ENCODE assay signal across 8 cellular contexts in the genomic region with DNA sequence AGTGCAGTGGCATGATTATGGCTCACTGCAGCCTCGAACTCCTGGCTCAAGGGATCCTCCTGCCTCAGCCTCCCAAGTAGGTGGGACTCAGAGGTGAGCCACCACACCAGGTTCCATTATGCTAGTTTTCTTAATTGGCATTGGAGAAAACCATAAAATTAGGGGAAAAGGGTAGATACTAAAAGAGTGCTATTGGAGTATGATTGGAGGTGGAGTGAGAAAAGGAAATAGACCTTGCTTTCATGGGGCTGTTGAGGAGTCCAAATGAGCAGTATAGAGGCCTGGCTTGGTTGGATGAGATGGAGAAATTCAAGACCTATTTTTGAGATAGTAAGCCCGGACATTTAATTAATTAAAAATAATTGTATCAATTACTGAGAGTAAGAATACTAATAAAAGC. TPM values are rescaled to one million over a fixed set of nuclear protein-coding genes. Genes with fewer than 3 reads are reported as not detected.
DNase-seq lines count a peak whose midpoint lies in the region; ATAC-seq and TF ChIP-seq lines count a peak whose summit lies in the region.

No MANE protein-coding gene starts in this region.

- H3F3A ChIP-seq in GM23338 (replicated peaks; ENCODE audit: low read depth), result 0 out of 2 replicates have a peak, but pooled peaks cover 5% of the 10 kb centered on the region

- H3K36me3 Mint-ChIP-seq in GM23338 (ENCODE audit: low read depth), result peaks cover 6% of the 10 kb centered on the region; the same call in 2 of the 3 replicates

- H4K20me1 ChIP-seq in GM23338 (replicated peaks; ENCODE audit: insufficient read depth), result no peaks in the 10 kb centered on the region; the same call in 1 of the 2 replicates

- ATAC-seq in GM23338 (no peak), SK-N-SH treated with all-trans-retinoic acid at 6 μM for 48 hours (peak; percentile 7; the same call in 2 of the 3 replicates), GM21576 (IDR thresholded peaks at IDR 0.05; ENCODE audit: unreplicated experiment) (no peak)

- no peaks in the 10 kb centered on the region for H3K27me3 ChIP-seq in GM23338 (ENCODE audit: insufficient read depth)

- peak overlapping the region; percentile 39 for H3K4me3 Mint-ChIP-seq in GM23338

- H2AFZ ChIP-seq in GM23338, result peak overlapping the region; percentile 78; the same call in 1 of the 2 replicates

- H3K4me1 Mint-ChIP-seq in GM23338, result peaks cover 14% of the 10 kb centered on the region

- no peaks in the 10 kb centered on the region for H3K27me3 Mint-ChIP-seq in GM23338 (ENCODE audit: insufficient read depth, low read depth, poor library complexity)

- H3K36me3 ChIP-seq in GM23338 (ENCODE audit: insufficient read depth), result no peaks in the 10 kb centered on the region

- H3K9me2 ChIP-seq in GM23338 (ENCODE audit: insufficient read depth), result no peaks in the 10 kb centered on the region

- no peak overlapping the region for H3K27ac ChIP-seq in GM23338 (ENCODE audit: low read depth)

- DNase-seq in GM23338 (ENCODE audit: low spot score) (no peak), fibroblast of villous mesenchyme (ENCODE audit: low read depth) (no peak), skeletal muscle cell (ENCODE audit: low read depth) (no peak), NCI-H774 (lab: John Stamatoyannopoulos, UW) (no peak), NCI-H82 treated with DMSO at 0.1 percent for 48 hours (lab: John Stamatoyannopoulos, UW; ENCODE audit: unreplicated experiment) (no peak), NCI-H1092 treated with DMSO at 0.1 percent for 48 hours (lab: John Stamatoyannopoulos, UW) (no peak)

- H3K79me2 ChIP-seq in GM23338 (replicated peaks; ENCODE audit: insufficient read depth), result no peaks in the 10 kb centered on the region

- H3K4me3 ChIP-seq in GM23338 (peak overlapping the region; percentile 35), fibroblast of villous mesenchyme (ENCODE audit: low read depth, low read length) (peak overlapping the region; percentile 51), skeletal muscle cell (ENCODE audit: low read depth, low read length) (peak overlapping the region; percentile 44)

- H3K27ac Mint-ChIP-seq in GM23338, result 0 out of 2 replicates have a peak overlapping the region, but pooled peaks have one; percentile 3

- peaks cover 3% of the 10 kb centered on the region; the same call in 1 of the 3 replicates for H3K9me3 Mint-ChIP-seq in GM23338

- peaks cover 13% of the 10 kb centered on the region for H3K4me1 ChIP-seq in GM23338 (ENCODE audit: insufficient read depth)

- peak overlapping the region; percentile 74 for H3K4me2 ChIP-seq in GM23338

- TF ChIP-seq CTCF in GM23338 (conservative IDR thresholded peaks at IDR 0.05; ENCODE audit: low read depth in 2 of 2) (no peak), fibroblast of villous mesenchyme (IDR thresholded peaks at IDR 0.05; ENCODE audit: insufficient read depth, low read depth, low read length) (no peak)

TF ChIP-seq in GM23338, 12 proteins besides CTCF, POLR2A, EP300 and RAD21 (continues in another document):
- TF ChIP-seq POLR2AphosphoS5 (IDR thresholded peaks at IDR 0.05; ENCODE audit: low read depth), result no peak
- no peak for TF ChIP-seq JUNB (IDR thresholded peaks at IDR 0.05; ENCODE audit: unreplicated experiment)
- TF ChIP-seq ZNF331 (CRISPR knock-in tag; IDR thresholded peaks at IDR 0.05; ENCODE audit: low read depth), result no peak
- TF ChIP-seq EZH2 (IDR thresholded peaks at IDR 0.05; ENCODE audit: low read depth, unreplicated experiment), result no peak
- TF ChIP-seq, protein P1, sequence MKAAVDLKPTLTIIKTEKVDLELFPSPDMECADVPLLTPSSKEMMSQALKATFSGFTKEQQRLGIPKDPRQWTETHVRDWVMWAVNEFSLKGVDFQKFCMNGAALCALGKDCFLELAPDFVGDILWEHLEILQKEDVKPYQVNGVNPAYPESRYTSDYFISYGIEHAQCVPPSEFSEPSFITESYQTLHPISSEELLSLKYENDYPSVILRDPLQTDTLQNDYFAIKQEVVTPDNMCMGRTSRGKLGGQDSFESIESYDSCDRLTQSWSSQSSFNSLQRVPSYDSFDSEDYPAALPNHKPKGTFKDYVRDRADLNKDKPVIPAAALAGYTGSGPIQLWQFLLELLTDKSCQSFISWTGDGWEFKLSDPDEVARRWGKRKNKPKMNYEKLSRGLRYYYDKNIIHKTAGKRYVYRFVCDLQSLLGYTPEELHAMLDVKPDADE (IDR thresholded peaks at IDR 0.05), result no peak
- no peak for TF ChIP-seq NANOG (IDR thresholded peaks at IDR 0.05; ENCODE audit: borderline replicate concordance)
- TF ChIP-seq ZNF114 (CRISPR knock-in tag; IDR thresholded peaks at IDR 0.05), result no peak
- no peak for TF ChIP-seq STAT1 (IDR thresholded peaks at IDR 0.05; ENCODE audit: unreplicated experiment)

TF ChIP-seq in SK-N-SH treated with all-trans-retinoic acid at 6 μM for 48 hours, 23 proteins besides CTCF, POLR2A, EP300 and RAD21:
- no peak for TF ChIP-seq ESRRG (CRISPR knock-in tag; IDR thresholded peaks at IDR 0.05)
- peak; percentile 64 for TF ChIP-seq ZNF70 (CRISPR knock-in tag; IDR thresholded peaks at IDR 0.05)
TF ChIP-seq in SK-N-SH treated with all-trans-retinoic acid at 6 μM for 48 hours: peak in this region for 1.

RNA-seq across cellular contexts. Expression of a gene that starts 0.9 kb away (rescaled TPM):
- 12.8 and 16.0 TPM in 2 replicates for total RNA-seq in GM23338 (2014; rRNA removed; shearing (Covaris generic))
- polyA plus RNA-seq in GM23338 (2016; fragmentation: Nextera tagmentation; extraction: Ambion mirVana), result 9.2 and 10.9 TPM in 2 replicates
- total RNA-seq in fibroblast of villous mesenchyme, result 18.4 and 22.9 TPM in 2 replicates

RNA-seq across cellular contexts. Expression of a gene that starts 32.3 kb away (rescaled TPM):
- total RNA-seq in GM23338 (2014; rRNA removed; shearing (Covaris generic)), result 24.3 and 28.9 TPM in 2 replicates
- polyA plus RNA-seq in GM23338 (2016; fragmentation: Nextera tagmentation; extraction: Ambion mirVana), result 7.2 and 8.1 TPM in 2 replicates
- 9.7 and 13.4 TPM in 2 replicates for total RNA-seq in fibroblast of villous mesenchyme

RNA-seq across cellular contexts. Expression of a gene that starts 43.4 kb away (rescaled TPM):
- 40.7 and 46.0 TPM in 2 replicates for total RNA-seq in GM23338 (2014; rRNA removed; shearing (Covaris generic))
- 87.1 and 88.0 TPM in 2 replicates for polyA plus RNA-seq in GM23338 (2016; fragmentation: Nextera tagmentation; extraction: Ambion mirVana)
- total RNA-seq in fibroblast of villous mesenchyme, result 3.5 and 5.2 TPM in 2 replicates
